9 cellular contexts compared by ENCODE assay signal in genomic region chr19:47573076-47574026, GRCh38. TPM values are rescaled to one million over a fixed set of nuclear protein-coding genes. Genes with fewer than 3 reads are reported as not detected.
DNase-seq lines count a peak whose midpoint lies in the region; ATAC-seq and TF ChIP-seq lines count a peak whose summit lies in the region.
"Had no signal": no experiment of that assay in that cellular context is flagged by ENCODE, and none has a peak within 500 bp of the region (broad histone marks: within the 10 kb centered on the region; RNA-seq: fewer than 3 reads in every experiment).

Gene ZNF541 (minus strand): TSS chr19:47573148. CDS start chr19:47555856, 17,292 bp downstream.

- intact Hi-C loops in stomach (cut with DNase I; ENCODE audit: low total_unique reads), result no loop called here

- peak; percentile 36 for DNase-seq in D341Med (ENCODE audit: low spot score)
- peak; percentile 74 for DNase-seq in activated CD8-positive, alpha-beta T cell treated with anti-CD3 and anti-CD28 coated beads, Interleukin-2, amount 10 ng/mL, durations not matched to agents 7 days and 5 days
- DNase-seq in effector CD8-positive, alpha-beta T cell (lab: John Stamatoyannopoulos, UW), result peak; percentile 86
- peak; percentile 27 for DNase-seq in omental fat pad (ENCODE audit: low spot score)
- peak; percentile 61 for DNase-seq in stomach
- no peak for DNase-seq in NCI-H1436 treated with DMSO at 0.1 percent for 48 hours (lab: John Stamatoyannopoulos, UW)
- no peak for DNase-seq in SW 1271 (lab: John Stamatoyannopoulos, UW)

- peak within 1 kb of the TSS; percentile 22 for H3K4me3 Mint-ChIP-seq in activated CD8-positive, alpha-beta T cell treated with anti-CD3 and anti-CD28 coated beads, Interleukin-2, amount 10 ng/mL, durations not matched to agents 7 days and 5 days

- CTCF ChIA-PET in activated CD8-positive, alpha-beta T cell treated with anti-CD3 and anti-CD28 coated beads, Interleukin-2, amount 10 ng/mL, durations not matched to agents 7 days and 5 days (lab: Charles Lee), result no interaction called here

- peaks cover 5 to 12% (median 9%) of the 10 kb centered on the region in 4 donors for H3K4me1 ChIP-seq in stomach

- no peaks in the 10 kb centered on the region for H3K36me3 ChIP-seq in stomach

- H3K4me3 ChIP-seq in stomach, result peak within 1 kb of the TSS; percentile 37 to 45 (median 42)

- H3K27me3 Mint-ChIP-seq in activated CD8-positive, alpha-beta T cell treated with anti-CD3 and anti-CD28 coated beads, Interleukin-2, amount 10 ng/mL, durations not matched to agents 7 days and 5 days (ENCODE audit: low read depth), result peaks cover 16% of the 10 kb centered on the region

- no peaks in the 10 kb centered on the region for H3K9me3 ChIP-seq in stomach

- no peaks in the 10 kb centered on the region for H3K9me3 Mint-ChIP-seq in activated CD8-positive, alpha-beta T cell treated with anti-CD3 and anti-CD28 coated beads, Interleukin-2, amount 10 ng/mL, durations not matched to agents 7 days and 5 days (ENCODE audit: insufficient read depth)

- TF ChIP-seq POLR2A in stomach (IDR thresholded peaks at IDR 0.05), result no peak

- H3K27ac ChIP-seq in stomach, result peak within 1 kb of the TSS in 3 of 5 donors; percentile 3 to 49 (median 13)

- POLR2A ChIA-PET in activated CD8-positive, alpha-beta T cell treated with anti-CD3 and anti-CD28 coated beads, Interleukin-2, amount 10 ng/mL, durations not matched to agents 7 days and 5 days (lab: Charles Lee), result no interaction called here

- H3K27me3 ChIP-seq in stomach, result peaks cover 0 to 18% (median 7%) of the 10 kb centered on the region in 3 donors

- TF ChIP-seq CTCF in omental fat pad (IDR thresholded peaks at IDR 0.05) (no peak), stomach (IDR thresholded peaks at IDR 0.05) (no peak)

- peak; percentile 80 for ATAC-seq in activated CD8-positive, alpha-beta T cell treated with anti-CD3 and anti-CD28 coated beads, Interleukin-2, amount 10 ng/mL, durations not matched to agents 7 days and 5 days
- ATAC-seq in omental fat pad (ENCODE audit: low FRiP score) (peak; percentile 80), GM21825 (IDR thresholded peaks at IDR 0.05; ENCODE audit: unreplicated experiment) (no peak)

- WGBS in stomach, 5 donors, result 16 to 43% (median 21%) methylated on average over 30 to 88 of the region's 88 CpGs

- H3K36me3 Mint-ChIP-seq in activated CD8-positive, alpha-beta T cell treated with anti-CD3 and anti-CD28 coated beads, Interleukin-2, amount 10 ng/mL, durations not matched to agents 7 days and 5 days (ENCODE audit: low read depth), result no peaks in the 10 kb centered on the region

- peaks cover 32% of the 10 kb centered on the region for H3K4me1 Mint-ChIP-seq in activated CD8-positive, alpha-beta T cell treated with anti-CD3 and anti-CD28 coated beads, Interleukin-2, amount 10 ng/mL, durations not matched to agents 7 days and 5 days (ENCODE audit: low read depth)

- no peak for TF ChIP-seq EP300 in stomach (IDR thresholded peaks at IDR 0.05)

- no peak within 1 kb of the TSS for H3K27ac Mint-ChIP-seq in activated CD8-positive, alpha-beta T cell treated with anti-CD3 and anti-CD28 coated beads, Interleukin-2, amount 10 ng/mL, durations not matched to agents 7 days and 5 days

RNA-seq across cellular contexts. Expression of gene ZNF541, which starts in this region (rescaled TPM):
- total RNA-seq in activated CD8-positive, alpha-beta T cell treated with anti-CD3 and anti-CD28 coated beads, Interleukin-2, amount 10 ng/mL, durations not matched to agents 7 days and 5 days, result under 1 TPM; 0.10 to 0.13 TPM
- 1 to 10 TPM in 1 of 4 donors, under 1 TPM in 3; 0.37 to 1.2 (median 0.46) TPM for total RNA-seq in omental fat pad
- under 1 TPM in 1 of 5 donors, not detected in 4; 0.18 TPM for total RNA-seq in stomach
- polyA plus RNA-seq in stomach, result under 1 TPM in 2 of 3 donors, not detected in 1; 0.08 to 0.19 TPM
- total RNA-seq: epithelial cell of proximal tubule had no signal

Comparison
In these comparisons a context has a peak if more than half of its experiments do, and no peak if none do; other contexts are left out.
1. Peak in DNase-seq and ATAC-seq in activated CD8-positive, alpha-beta T cell treated with anti-CD3 and anti-CD28 coated beads, Interleukin-2, amount 10 ng/mL, durations not matched to agents 7 days and 5 days; RNA of the gene not detected or under 1 TPM.
2. Peak in DNase-seq, H3K4me3 ChIP-seq and H3K27ac ChIP-seq in stomach; RNA of the gene not detected or under 1 TPM.
3. DNase-seq: peak in D341Med (single experiment), effector CD8-positive, alpha-beta T cell (single experiment) and omental fat pad (single experiment); none in NCI-H1436 treated with DMSO at 0.1 percent for 48 hours (single experiment) and SW 1271 (0 of 2).